Comparison of ENCODE assay signal across 8 cellular contexts in the genomic region with DNA sequence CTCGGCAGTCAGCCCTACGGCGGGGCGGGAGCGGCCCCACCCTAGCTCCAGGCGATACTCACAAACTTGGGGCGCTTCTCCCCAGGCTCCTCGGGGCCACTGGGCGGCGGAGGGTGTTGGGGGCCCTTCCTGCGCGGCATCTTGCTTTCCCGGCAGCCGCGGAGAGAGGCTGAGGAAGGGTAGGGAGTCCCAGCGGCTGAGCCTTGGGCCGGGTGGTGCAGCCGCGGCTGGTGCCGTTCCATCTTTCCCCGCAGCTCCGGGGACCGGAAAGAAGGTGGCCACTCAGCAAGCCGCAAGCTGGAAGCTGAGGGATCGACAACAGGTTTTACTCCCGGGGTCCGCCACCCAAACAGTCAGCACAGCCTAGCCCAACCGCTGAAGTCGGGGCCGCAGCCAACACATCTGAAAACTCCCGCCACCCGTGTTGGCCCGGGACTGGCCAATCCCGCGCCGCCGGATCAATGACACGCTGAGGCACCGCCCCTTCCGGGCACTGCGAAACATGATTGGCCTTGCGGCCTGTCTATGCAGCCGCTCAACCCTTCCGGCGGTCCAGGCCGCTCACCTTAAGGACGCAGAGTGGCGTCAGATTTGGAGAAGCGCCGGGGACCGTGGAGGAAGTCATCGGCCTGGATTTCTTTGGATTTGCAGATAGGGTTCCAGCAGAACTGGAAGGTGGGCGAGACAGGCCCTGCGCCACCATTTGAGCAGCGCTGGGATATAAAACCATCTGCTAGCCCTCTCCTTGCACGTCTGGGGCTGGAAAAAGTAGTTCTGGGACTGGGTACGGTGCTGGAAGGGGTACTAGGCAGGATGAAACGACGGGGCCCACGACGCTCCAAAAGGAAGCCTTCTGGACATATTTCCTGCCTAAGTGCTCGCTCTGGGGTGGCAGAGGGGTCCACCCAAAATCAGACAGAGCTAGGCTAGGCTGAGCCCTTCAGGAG. TPM values are rescaled to one million over a fixed set of nuclear protein-coding genes. Genes with fewer than 3 reads are reported as not detected.
DNase-seq lines count a peak whose midpoint lies in the region; ATAC-seq and TF ChIP-seq lines count a peak whose summit lies in the region.

TSS of gene DIAPH3 (minus strand) at position 404 of the 947 bp plus-strand sequence. CDS start at position 242, 162 bp downstream.

- no peaks in the 10 kb centered on the region for H3K27me3 ChIP-seq in breast epithelium

- H3K36me3 ChIP-seq in breast epithelium, result no peaks in the 10 kb centered on the region

- peak within 1 kb of the TSS; percentile 95 for H3K27ac ChIP-seq in VCaP
- peak within 1 kb of the TSS; percentile 91 to 92 for H3K27ac ChIP-seq in breast epithelium
- peak within 1 kb of the TSS; percentile 62 to 95 (median 88) for H3K27ac ChIP-seq in skin epidermis

- peak; percentile 93 for DNase-seq in ACHN
- DNase-seq in NCI-H2196 treated with DMSO at 0.1 percent for 48 hours (lab: John Stamatoyannopoulos, UW; ENCODE audit: unreplicated experiment), result peak; percentile 43
- peak; percentile 94 to 95 for DNase-seq in breast epithelium (ENCODE audit: low spot score in 2 of 2)

- H3K4me1 ChIP-seq in breast epithelium, result no peaks in the 10 kb centered on the region

- TF ChIP-seq CTCF in VCaP (conservative IDR thresholded peaks at IDR 0.05) (no peak), breast epithelium (IDR thresholded peaks at IDR 0.05) (no peak)

- intact Hi-C loops in breast epithelium (cut with DNase I; ENCODE audit: low total_unique reads), result no loop called here

- H3K4me3 ChIP-seq in breast epithelium (peak within 1 kb of the TSS; percentile 66 to 71 (median 70)), iPS-18c (ENCODE audit: insufficient read depth, low read depth, low read length) (peak within 1 kb of the TSS; percentile 80), skin epidermis (peak within 1 kb of the TSS; percentile 57 to 76 (median 69))

- no peaks in the 10 kb centered on the region for H3K9me3 ChIP-seq in breast epithelium
- H3K9me3 ChIP-seq in iPS-18c (ENCODE audit: control insufficient read depth, insufficient read depth, low read length), result no peaks in the 10 kb centered on the region

- peak; percentile 65 for TF ChIP-seq POLR2A in breast epithelium (IDR thresholded peaks at IDR 0.05)

- peak; percentile 97 for ATAC-seq in GM18870 (IDR thresholded peaks at IDR 0.05; ENCODE audit: unreplicated experiment)
- ATAC-seq in HG03135 (IDR thresholded peaks at IDR 0.05; ENCODE audit: unreplicated experiment), result peak; percentile 100

- in situ Hi-C loops in ACHN (cut with HindIII; ENCODE audit: low pct_ligation_motif_present, low pct_unique_long_range_greater_than_20kb, low sequenced_read_pairs), result no loop called here

RNA-seq across cellular contexts. Expression of gene DIAPH3, which starts in this region (rescaled TPM):
- under 1 TPM; under 0.01 to 0.88 (median 0.64) TPM for total RNA-seq in breast epithelium

Comparison
In these comparisons a context has a peak if more than half of its experiments do, and no peak if none do; other contexts are left out.
1. Peak in every context shown above with its lines: DNase-seq, ATAC-seq, H3K4me3 ChIP-seq and H3K27ac ChIP-seq.
2. Peak in DNase-seq, H3K4me3 ChIP-seq and H3K27ac ChIP-seq in breast epithelium; RNA of the gene not detected or under 1 TPM.
3. DNase-seq: peak in every context shown above with its lines; median percentile 94 in breast epithelium; 93 in ACHN; 43 in NCI-H2196 treated with DMSO at 0.1 percent for 48 hours.